In the genomic region with DNA sequence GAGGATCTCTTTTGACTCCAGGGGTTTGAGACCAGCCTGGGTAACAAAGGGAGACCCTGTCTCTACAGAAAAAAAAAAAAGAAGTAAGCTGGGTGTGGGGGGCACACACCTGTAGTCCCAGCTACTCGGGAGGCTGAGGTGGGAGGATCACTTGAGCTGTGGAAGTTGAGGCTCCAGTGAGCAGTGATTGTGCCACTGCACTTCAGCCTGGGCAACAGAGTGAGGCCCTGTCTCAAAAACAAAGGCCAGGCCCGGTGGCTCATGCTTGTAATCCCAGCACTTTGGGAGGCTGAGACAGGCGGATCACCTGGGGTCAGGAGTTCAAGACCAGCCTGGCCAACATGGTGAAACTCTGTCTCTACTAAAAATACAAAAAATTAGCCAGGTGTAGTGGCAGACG, we compare ENCODE assay signal across 8 cellular contexts. TPM values are rescaled to one million over a fixed set of nuclear protein-coding genes. Genes with fewer than 3 reads are reported as not detected.
DNase-seq lines count a peak whose midpoint lies in the region; ATAC-seq, FAIRE-seq and TF ChIP-seq lines count a peak whose summit lies in the region.
"Not testable (repeated sequence)": the region's sequence is repeated elsewhere in the genome, so short reads cannot be mapped to it uniquely, and the experiment has no call there.
"Had no signal": no experiment of that assay in that cellular context is flagged by ENCODE, and none has a peak within 500 bp of the region (broad histone marks: within the 10 kb centered on the region; RNA-seq: fewer than 3 reads in every experiment).

No MANE protein-coding gene starts in this region.

- not testable (repeated sequence) for ATAC-seq in PC-3, K562, left lung

- H3K9me3 ChIP-seq in PC-3 (ENCODE audit: low read length); K562 (replicated peaks; ENCODE audit: control insufficient read depth, insufficient read depth, low read depth, low read length); left lung; parathyroid adenoma (ENCODE audit: control insufficient read depth, low read length); suprapubic skin: not testable (repeated sequence)

- CTCF ChIA-PET in PC-3 (lab: Charles Lee) = interaction anchor here (0.6 kb wide), 1 partner anchor 168 kb away, joined by 3 read pairs; no protein-coding TSS in a partner anchor
- CTCF ChIA-PET in K562 (lab: Yijun Ruan, JAX; ENCODE audit: low intra/inter-chr PET ratio) = not testable (repeated sequence)

- H3K4me2 ChIP-seq in PC-3 (ENCODE audit: low read length) (peak overlapping the region; percentile 97), K562 (ENCODE audit: insufficient read depth, low read length) (peak overlapping the region; percentile 96), parathyroid adenoma (ENCODE audit: low read length) (peak overlapping the region; percentile 75)

- not testable (repeated sequence) for H4K20me1 ChIP-seq in PC-3 (ENCODE audit: low read length); K562 (replicated peaks; ENCODE audit: control insufficient read depth, insufficient read depth, low read length)

- not testable (repeated sequence) for H3K9ac ChIP-seq in PC-3 (ENCODE audit: low read length); parathyroid adenoma
- H3K9ac ChIP-seq in K562 (ENCODE audit: insufficient read depth in 1 of 2, low read depth in 2 of 2, low read length in 2 of 2) = peak overlapping the region; percentile 80 to 87; a peak in 3 of 4 replicates

- FAIRE-seq in K562 (lab: Jason Lieb, UNC) = not testable (repeated sequence)

- not testable (repeated sequence) for DNase-seq in GM12865 (ENCODE audit: low read depth); PC-3; K562 (ENCODE audit: extremely low read depth in 1 of 4, low spot score in 3 of 4); foreskin fibroblast; left lung; suprapubic skin (ENCODE audit: low spot score in 2 of 2)

- not testable (repeated sequence) for H3F3A ChIP-seq in PC-3 (ENCODE audit: low read length, unreplicated experiment)

- not testable (repeated sequence) for BruUV-seq in PC-3 (replicated peaks; lab: Mats Ljungman, UMichigan); K562 (replicated peaks; lab: Mats Ljungman, UMichigan)

- in situ Hi-C loops in K562 (cut with MboI) = not testable (repeated sequence)

- H2AFZ ChIP-seq in PC-3 (ENCODE audit: low read length) = not testable (repeated sequence)
- H2AFZ ChIP-seq in K562 (ENCODE audit: low read depth, low read length) (0 out of 2 replicates have a peak overlapping the region, but pooled peaks have one; percentile 43), parathyroid adenoma (peak overlapping the region; percentile 76)

- peaks cover 24% of the 10 kb centered on the region for H3K4me1 ChIP-seq in PC-3 (ENCODE audit: insufficient read depth, low read length)
- H3K4me1 ChIP-seq in K562 (replicated peaks in 1 of 2; ENCODE audit: control insufficient read depth in 2 of 2, insufficient read depth in 2 of 2, low read length in 2 of 2) = peaks cover 30 to 32% of the 10 kb centered on the region in 2 experiments; a peak in 4 of 5 replicates
- H3K4me1 ChIP-seq in left lung = peaks cover 5 to 44% of the 10 kb centered on the region in 2 donors
- peaks cover 16% of the 10 kb centered on the region for H3K4me1 ChIP-seq in parathyroid adenoma
- peaks cover 59% of the 10 kb centered on the region for H3K4me1 ChIP-seq in suprapubic skin

- POLR2A ChIA-PET in PC-3 (lab: Charles Lee; ENCODE audit: unreplicated experiment); K562 (lab: Yijun Ruan, JAX): not testable (repeated sequence)

- H3K4me3 ChIP-seq in GM12865 (ENCODE audit: low read depth, low read length) (peak overlapping the region; percentile 89), PC-3 (ENCODE audit: low read length) (peak overlapping the region; percentile 74), K562 (peak overlapping the region; percentile 41), foreskin fibroblast (ENCODE audit: low read depth in 1 of 2, low read length in 2 of 2) (peak overlapping the region; percentile 53 to 56), left lung (peak overlapping the region in 1 of 2 donors; percentile 53), parathyroid adenoma (ENCODE audit: low read depth, low read length) (peak overlapping the region; percentile 77), suprapubic skin (peak overlapping the region; percentile 53)

- not testable (repeated sequence) for TF ChIP-seq CTCF in GM12865 (IDR thresholded peaks at IDR 0.05; ENCODE audit: insufficient read depth, low read depth, low read length, missing control alignments); PC-3 (conservative IDR thresholded peaks at IDR 0.05; ENCODE audit: low read depth, low read length); K562 (IDR thresholded peaks at IDR 0.05 in 2 of 3, conservative IDR thresholded peaks at IDR 0.05 in 1 of 3; ENCODE audit: insufficient read depth in 2 of 3, low read depth in 1 of 3, low read length in 3 of 3); foreskin fibroblast (IDR thresholded peaks at IDR 0.05; ENCODE audit: low read depth, low read length); left lung (IDR thresholded peaks at IDR 0.05); parathyroid adenoma (IDR thresholded peaks at IDR 0.05); suprapubic skin (IDR thresholded peaks at IDR 0.05)

- H3K9me1 ChIP-seq in K562 (ENCODE audit: control insufficient read depth, insufficient read depth, low read length) = not testable (repeated sequence)

- not testable (repeated sequence) for TF ChIP-seq RAD21 in K562 (CRISPR knock-in tag; conservative IDR thresholded peaks at IDR 0.05 in 1 of 2, IDR thresholded peaks at IDR 0.05 in 1 of 2)

- not testable (repeated sequence) for TF ChIP-seq EP300 in K562 (IDR thresholded peaks at IDR 0.05; ENCODE audit: low read length); suprapubic skin (IDR thresholded peaks at IDR 0.05)

- 4% methylated on average over 3 of the region's 4 CpGs for WGBS in K562 (ENCODE audit: insufficient coverage, low coverage, missing lambda C conversion rate)
- WGBS in suprapubic skin = 85% methylated on average over 4 of the region's 4 CpGs

- H3K9me2 ChIP-seq in PC-3 (replicated peaks; ENCODE audit: low read length) = not testable (repeated sequence)

- TF ChIP-seq POLR2A in K562 (conservative IDR thresholded peaks at IDR 0.05); suprapubic skin (IDR thresholded peaks at IDR 0.05): not testable (repeated sequence)

- intact Hi-C loops in PC-3 (cut with micrococcal nuclease); K562 (cut with micrococcal nuclease); left lung (cut with DNase I): not testable (repeated sequence)

- H3K79me2 ChIP-seq in PC-3 (ENCODE audit: low read length) = peaks cover 18% of the 10 kb centered on the region
- peaks cover 73% of the 10 kb centered on the region for H3K79me2 ChIP-seq in K562 (ENCODE audit: control insufficient read depth, insufficient read depth, low read length)
- not testable (repeated sequence) for H3K79me2 ChIP-seq in parathyroid adenoma

- H3K27me3 ChIP-seq in PC-3 (ENCODE audit: low read length); K562 (ENCODE audit: control insufficient read depth in 2 of 2, insufficient read depth in 2 of 2, low read length in 2 of 2); left lung; parathyroid adenoma (ENCODE audit: control insufficient read depth, insufficient read depth, low read length); suprapubic skin: not testable (repeated sequence)

- H3K27ac ChIP-seq in PC-3 (ENCODE audit: low read length) = not testable (repeated sequence)
- H3K27ac ChIP-seq in K562 (ENCODE audit: extremely low read depth, low read depth, low read length) (peak overlapping the region; percentile 93), left lung (peak overlapping the region; percentile 91 to 94), parathyroid adenoma (peak overlapping the region; percentile 97), suprapubic skin (peak overlapping the region; percentile 91)

- H3K36me3 ChIP-seq in PC-3 (ENCODE audit: low read depth, low read length); K562 (ENCODE audit: control insufficient read depth, insufficient read depth, low read length); left lung; parathyroid adenoma (ENCODE audit: control insufficient read depth, insufficient read depth, low read length); suprapubic skin: not testable (repeated sequence)

RNA-seq across cellular contexts. Expression of a gene that starts 1.7 kb away (rescaled TPM):
- total RNA-seq in PC-3 (2014; rRNA removed) = 3.4 and 9.5 TPM in 2 replicates
- 5.4 and 5.8 TPM in 2 replicates for total RNA-seq in K562 (2011; cell fraction: chromatin; rRNA removed; ENCODE audit: low replicate concordance)
- 3.0 and 4.5 TPM in 2 replicates for total RNA-seq in K562 (2011; cell fraction: nucleolus; rRNA removed)
- 3.9 and 4.5 TPM in 2 replicates for total RNA-seq in K562 (2011; cell fraction: nucleoplasm; rRNA removed)
- total RNA-seq in K562 (2014; rRNA removed) = 5.1 and 8.8 TPM in 2 replicates
- 6.6 and 7.9 TPM in 2 replicates for total RNA-seq in K562 (2014; rRNA removed; fragmentation: Illumina TruSeq; extraction: Trizol)
- total RNA-seq in K562 (2015; rRNA removed; fragmentation: Illumina TruSeq; extraction: Trizol) = 6.2 and 8.5 TPM in 2 replicates
- 4.7 and 6.3 TPM in 2 replicates for total RNA-seq in K562 (2021)
- polyA plus RNA-seq in K562 (2011; rRNA removed) = 4.3 and 8.4 TPM in 2 replicates
- polyA plus RNA-seq in K562 (2011; cell fraction: cytosol; rRNA removed) = 2.7 and 3.3 TPM in 2 replicates
- polyA plus RNA-seq in K562 (2011; cell fraction: nucleus; rRNA removed) = 4.9 and 5.4 TPM in 2 replicates
- polyA plus RNA-seq in K562 (2012) = 5.6 and 9.0 TPM in 2 replicates
- 7.7 and 7.9 TPM in 2 replicates for polyA plus RNA-seq in K562 (2014; fragmentation: Illumina TruSeq; extraction: Trizol)
- 1 to 10 TPM; 7.0 to 9.2 TPM for polyA plus RNA-seq in K562 (2014; fragmentation: Nextera tagmentation; extraction: Ambion mirVana)
- polyA plus RNA-seq in K562 (2014; rRNA removed) = 3.7 and 6.7 TPM in 2 replicates
- polyA minus RNA-seq in K562 (2011; rRNA and poly(A)+ RNA removed) = 3.2 and 6.8 TPM in 2 replicates
- 1.7 and 4.8 TPM in 2 replicates for polyA minus RNA-seq in K562 (2011; cell fraction: cytosol; rRNA and poly(A)+ RNA removed)
- polyA minus RNA-seq in K562 (2011; cell fraction: nucleus; rRNA and poly(A)+ RNA removed) = 3.2 and 3.6 TPM in 2 replicates
- total RNA-seq in left lung = 1 to 10 TPM; 3.1 to 4.6 TPM
- total RNA-seq in suprapubic skin = 1 to 10 TPM in 2 of 4 donors, under 1 TPM in 2; 0.32 to 5.9 (median 1.2) TPM
- total RNA-seq: CD8-positive, alpha-beta T cell had no signal

RNA-seq across cellular contexts. Expression of a gene that starts 3.9 kb away (rescaled TPM):
- 22.6 and 23.5 TPM in 2 replicates for total RNA-seq in PC-3 (2014; rRNA removed)
- total RNA-seq in K562 (2011; cell fraction: chromatin; rRNA removed; ENCODE audit: low replicate concordance) = 33.7 and 68.8 TPM in 2 replicates
- 20.2 and 25.4 TPM in 2 replicates for total RNA-seq in K562 (2011; cell fraction: nucleolus; rRNA removed)
- 59.5 and 106 TPM in 2 replicates for total RNA-seq in K562 (2011; cell fraction: nucleoplasm; rRNA removed)
- 37.7 and 57.6 TPM in 2 replicates for total RNA-seq in K562 (2014; rRNA removed)
- total RNA-seq in K562 (2014; rRNA removed; fragmentation: Illumina TruSeq; extraction: Trizol) = 45.8 and 55.9 TPM in 2 replicates
- total RNA-seq in K562 (2015; rRNA removed; fragmentation: Illumina TruSeq; extraction: Trizol) = 35.3 and 35.5 TPM in 2 replicates
- 19.9 and 23.3 TPM in 2 replicates for total RNA-seq in K562 (2021)
- 47.2 and 67.6 TPM in 2 replicates for polyA plus RNA-seq in K562 (2011; rRNA removed)
- polyA plus RNA-seq in K562 (2011; cell fraction: cytosol; rRNA removed) = 16.7 and 38.7 TPM in 2 replicates
- polyA plus RNA-seq in K562 (2011; cell fraction: nucleus; rRNA removed) = 21.5 and 27.6 TPM in 2 replicates
- 38.2 and 69.1 TPM in 2 replicates for polyA plus RNA-seq in K562 (2012)
- 52.3 and 54.1 TPM in 2 replicates for polyA plus RNA-seq in K562 (2014; fragmentation: Illumina TruSeq; extraction: Trizol)
- polyA plus RNA-seq in K562 (2014; fragmentation: Nextera tagmentation; extraction: Ambion mirVana) = 100 to 1,000 TPM; 105 to 113 TPM
- polyA plus RNA-seq in K562 (2014; rRNA removed) = 69.0 and 97.2 TPM in 2 replicates
- polyA minus RNA-seq in K562 (2011; rRNA and poly(A)+ RNA removed) = 20.1 and 22.2 TPM in 2 replicates
- 9.2 and 9.9 TPM in 2 replicates for polyA minus RNA-seq in K562 (2011; cell fraction: cytosol; rRNA and poly(A)+ RNA removed)
- 10.9 and 14.8 TPM in 2 replicates for polyA minus RNA-seq in K562 (2011; cell fraction: nucleus; rRNA and poly(A)+ RNA removed)
- 10 to 100 TPM in 1 of 2 donors, 1 to 10 TPM in 1; 9.8 to 15.8 TPM for total RNA-seq in left lung
- 10 to 100 TPM; 19.2 to 40.6 (median 23.0) TPM for total RNA-seq in suprapubic skin

RNA-seq across cellular contexts. Expression of a gene that starts 16.5 kb away (rescaled TPM):
- total RNA-seq in PC-3 (2014; rRNA removed) = 7.9 and 13.2 TPM in 2 replicates
- total RNA-seq in K562 (2011; cell fraction: chromatin; rRNA removed; ENCODE audit: low replicate concordance) = 14.6 and 47.0 TPM in 2 replicates
- 8.0 and 12.2 TPM in 2 replicates for total RNA-seq in K562 (2011; cell fraction: nucleolus; rRNA removed)
- 14.7 and 15.5 TPM in 2 replicates for total RNA-seq in K562 (2011; cell fraction: nucleoplasm; rRNA removed)
- 5.9 and 8.0 TPM in 2 replicates for total RNA-seq in K562 (2014; rRNA removed)
- total RNA-seq in K562 (2014; rRNA removed; fragmentation: Illumina TruSeq; extraction: Trizol) = 14.5 and 16.7 TPM in 2 replicates
- total RNA-seq in K562 (2015; rRNA removed; fragmentation: Illumina TruSeq; extraction: Trizol) = 14.5 and 15.3 TPM in 2 replicates
- total RNA-seq in K562 (2021) = 8.8 and 12.0 TPM in 2 replicates
- 8.7 and 11.9 TPM in 2 replicates for polyA plus RNA-seq in K562 (2011; rRNA removed)
- 3.4 and 5.1 TPM in 2 replicates for polyA plus RNA-seq in K562 (2011; cell fraction: cytosol; rRNA removed)
- polyA plus RNA-seq in K562 (2011; cell fraction: nucleus; rRNA removed) = 13.2 and 15.3 TPM in 2 replicates
- 5.0 TPM in 2 replicates for polyA plus RNA-seq in K562 (2012)
- polyA plus RNA-seq in K562 (2014; fragmentation: Illumina TruSeq; extraction: Trizol) = 8.6 TPM in 2 replicates
- polyA plus RNA-seq in K562 (2014; fragmentation: Nextera tagmentation; extraction: Ambion mirVana) = 10 to 100 TPM in 1 of 2 experiments, 1 to 10 TPM in 1; 6.8 to 10.7 TPM
- polyA plus RNA-seq in K562 (2014; rRNA removed) = 4.6 and 6.1 TPM in 2 replicates
- polyA minus RNA-seq in K562 (2011; rRNA and poly(A)+ RNA removed) = 60.6 and 67.0 TPM in 2 replicates
- 5.5 and 11.5 TPM in 2 replicates for polyA minus RNA-seq in K562 (2011; cell fraction: cytosol; rRNA and poly(A)+ RNA removed)
- 13.2 and 21.1 TPM in 2 replicates for polyA minus RNA-seq in K562 (2011; cell fraction: nucleus; rRNA and poly(A)+ RNA removed)
- total RNA-seq in left lung = 10 to 100 TPM; 24.7 to 25.9 TPM
- 10 to 100 TPM in 3 of 4 donors, 1 to 10 TPM in 1; 8.6 to 27.0 (median 14.1) TPM for total RNA-seq in suprapubic skin

RNA-seq across cellular contexts. Expression of a gene that starts 59.1 kb away (rescaled TPM):
- total RNA-seq in PC-3 (2014; rRNA removed) = 29.6 and 44.5 TPM in 2 replicates
- 35.9 and 58.1 TPM in 2 replicates for total RNA-seq in K562 (2011; cell fraction: chromatin; rRNA removed; ENCODE audit: low replicate concordance)
- 28.6 and 29.0 TPM in 2 replicates for total RNA-seq in K562 (2011; cell fraction: nucleolus; rRNA removed)
- 30.7 and 32.6 TPM in 2 replicates for total RNA-seq in K562 (2011; cell fraction: nucleoplasm; rRNA removed)
- total RNA-seq in K562 (2014; rRNA removed) = 25.3 and 29.3 TPM in 2 replicates
- total RNA-seq in K562 (2014; rRNA removed; fragmentation: Illumina TruSeq; extraction: Trizol) = 11.8 and 14.3 TPM in 2 replicates
- total RNA-seq in K562 (2015; rRNA removed; fragmentation: Illumina TruSeq; extraction: Trizol) = 10.0 and 10.8 TPM in 2 replicates
- total RNA-seq in K562 (2021) = 24.0 and 34.4 TPM in 2 replicates
- polyA plus RNA-seq in K562 (2011; rRNA removed) = 32.8 and 39.6 TPM in 2 replicates
- 15.8 and 25.2 TPM in 2 replicates for polyA plus RNA-seq in K562 (2011; cell fraction: cytosol; rRNA removed)
- polyA plus RNA-seq in K562 (2011; cell fraction: nucleus; rRNA removed) = 51.4 and 57.6 TPM in 2 replicates
- 25.0 and 31.8 TPM in 2 replicates for polyA plus RNA-seq in K562 (2012)
- polyA plus RNA-seq in K562 (2014; fragmentation: Illumina TruSeq; extraction: Trizol) = 16.3 and 19.8 TPM in 2 replicates
- 1 to 10 TPM; 2.8 to 5.5 TPM for polyA plus RNA-seq in K562 (2014; fragmentation: Nextera tagmentation; extraction: Ambion mirVana)
- 19.9 and 29.1 TPM in 2 replicates for polyA plus RNA-seq in K562 (2014; rRNA removed)
- 32.3 and 32.9 TPM in 2 replicates for polyA minus RNA-seq in K562 (2011; rRNA and poly(A)+ RNA removed)
- 11.6 and 13.7 TPM in 2 replicates for polyA minus RNA-seq in K562 (2011; cell fraction: cytosol; rRNA and poly(A)+ RNA removed)
- 29.9 and 36.3 TPM in 2 replicates for polyA minus RNA-seq in K562 (2011; cell fraction: nucleus; rRNA and poly(A)+ RNA removed)
- 10 to 100 TPM; 75.8 to 77.7 TPM for total RNA-seq in left lung
- 10 to 100 TPM; 22.2 to 58.3 (median 34.3) TPM for total RNA-seq in suprapubic skin
